Comparison of ENCODE assay signal across 11 cellular contexts in genomic region chr1:222310830-222311229, GRCh38.
DNase-seq lines count a peak whose midpoint lies in the region; ATAC-seq and TF ChIP-seq lines count a peak whose summit lies in the region.
"Had no signal": no experiment of that assay in that cellular context is flagged by ENCODE, and none has a peak within 500 bp of the region (broad histone marks: within the 10 kb centered on the region; RNA-seq: fewer than 3 reads in every experiment).

No MANE protein-coding gene starts in this region.

- no peaks in the 10 kb centered on the region for H3K27me3 ChIP-seq in CD4-positive, alpha-beta T cell (ENCODE audit: control insufficient read depth, insufficient read depth, low read length)
- H3K27me3 ChIP-seq: breast epithelium had no signal

- ATAC-seq in CD4-positive, alpha-beta T cell (ENCODE audit: poor library complexity), result peak; percentile 56
- peak; percentile 99 for ATAC-seq in GM21526 (IDR thresholded peaks at IDR 0.05; ENCODE audit: low FRiP score, unreplicated experiment)

- no peak overlapping the region for H3K27ac Mint-ChIP-seq in CD4-positive, alpha-beta T cell
- H3K27ac Mint-ChIP-seq: IgD-negative memory B cell had no signal

- peak in 3 of 10 experiments; percentile 2 to 16 (median 5) for DNase-seq in CD4-positive, alpha-beta T cell
- peak; percentile 4 for DNase-seq in activated T-helper 9 cell treated with anti-CD3 and anti-CD28 coated beads, Interleukin-2, amount 50 U/mL, for 16 hours (ENCODE audit: low read depth)
- DNase-seq in medulla oblongata (ENCODE audit: extremely low spot score) (peak; percentile 20), NOMO-1 (lab: John Stamatoyannopoulos, UW; ENCODE audit: unreplicated experiment in 2 of 2) (no peak), NCI-H446 treated with DMSO at 0.1 percent for 48 hours (lab: John Stamatoyannopoulos, UW) (no peak), glomerular visceral epithelial cell (ENCODE audit: extremely low spot score) (no peak), DMS79 treated with DMSO at 0.1 percent for 48 hours (lab: John Stamatoyannopoulos, UW) (no peak)
- DNase-seq: NCI-H2171 treated with DMSO at 0.1 percent for 48 hours had no signal

- H3K27me3 Mint-ChIP-seq in CD4-positive, alpha-beta T cell, result no peaks in the 10 kb centered on the region

- intact Hi-C loops in CD4-positive, alpha-beta T cell (cut with DNase I, micrococcal nuclease), result no loop called here

- POLR2A ChIA-PET in CD4-positive, alpha-beta T cell (lab: Charles Lee), result no interaction called here

- no peaks in the 10 kb centered on the region for H3K9me3 Mint-ChIP-seq in CD4-positive, alpha-beta T cell
- H3K9me3 Mint-ChIP-seq: IgD-negative memory B cell had no signal

- no peaks in the 10 kb centered on the region for H3K9me3 ChIP-seq in CD4-positive, alpha-beta T cell (ENCODE audit: control insufficient read depth, low read length)
- H3K9me3 ChIP-seq: breast epithelium had no signal

- no peak overlapping the region for H3K27ac ChIP-seq in CD4-positive, alpha-beta T cell (ENCODE audit: low read depth, low read length)
- H3K27ac ChIP-seq: breast epithelium had no signal

- H3K4me3 Mint-ChIP-seq in CD4-positive, alpha-beta T cell, result no peak overlapping the region
- H3K4me3 Mint-ChIP-seq: IgD-negative memory B cell had no signal

- CTCF ChIA-PET in CD4-positive, alpha-beta T cell (lab: Charles Lee), result no interaction called here

- H3K36me3 Mint-ChIP-seq in CD4-positive, alpha-beta T cell (ENCODE audit: low read depth), result no peaks in the 10 kb centered on the region
- H3K36me3 Mint-ChIP-seq: IgD-negative memory B cell had no signal

- no peak for TF ChIP-seq CTCF in CD4-positive, alpha-beta T cell (IDR thresholded peaks at IDR 0.05)

- H3K4me1 Mint-ChIP-seq in CD4-positive, alpha-beta T cell (ENCODE audit: low read depth), result peaks cover 17% of the 10 kb centered on the region

Comparison
In these comparisons a context has a peak if more than half of its experiments do, and no peak if none do; other contexts are left out.
1. DNase-seq: peak in activated T-helper 9 cell treated with anti-CD3 and anti-CD28 coated beads, Interleukin-2, amount 50 U/mL, for 16 hours (single experiment) and medulla oblongata (single experiment); none in NOMO-1 (0 of 2), NCI-H446 treated with DMSO at 0.1 percent for 48 hours (single experiment), glomerular visceral epithelial cell (single experiment) and DMS79 treated with DMSO at 0.1 percent for 48 hours (single experiment).